In genomic region chr3:64220161-64220560, GRCh38 we compare ENCODE assay signal across 9 cellular contexts. TPM values are rescaled to one million over a fixed set of nuclear protein-coding genes. Genes with fewer than 3 reads are reported as not detected.
DNase-seq lines count a peak whose midpoint lies in the region; ATAC-seq and TF ChIP-seq lines count a peak whose summit lies in the region.
"Had no signal": no experiment of that assay in that cellular context is flagged by ENCODE, and none has a peak within 500 bp of the region (broad histone marks: within the 10 kb centered on the region; RNA-seq: fewer than 3 reads in every experiment).

No MANE protein-coding gene starts in this region.

- no peaks in the 10 kb centered on the region for H3K9me3 ChIP-seq in thoracic aorta

- no peaks in the 10 kb centered on the region for H3K9me3 Mint-ChIP-seq in chondrocyte (ENCODE audit: low read depth)
- H3K9me3 Mint-ChIP-seq: activated naive CD8-positive, alpha-beta T cell treated with anti-CD3 and anti-CD28 coated beads, Interleukin-2, amount 10 ng/mL, durations not matched to agents 7 days and 5 days had no signal

- DNase-seq in LoVo (ENCODE audit: low spot score) (peak; percentile 35), chondrocyte (ENCODE audit: low spot score) (no peak), left kidney (ENCODE audit: low read depth, low spot score) (peak; percentile 16), thoracic aorta (ENCODE audit: low spot score) (no peak), HuH-7 (ENCODE audit: low spot score) (no peak), pons (ENCODE audit: low spot score) (no peak), SHP77 (lab: John Stamatoyannopoulos, UW) (no peak)
- DNase-seq: activated naive CD8-positive, alpha-beta T cell treated with anti-CD3 and anti-CD28 coated beads, Interleukin-2, amount 10 ng/mL, durations not matched to agents 7 days and 5 days had no signal

- peaks cover 92% of the 10 kb centered on the region for H3K4me1 Mint-ChIP-seq in chondrocyte (ENCODE audit: low read depth)
- H3K4me1 Mint-ChIP-seq: activated naive CD8-positive, alpha-beta T cell treated with anti-CD3 and anti-CD28 coated beads, Interleukin-2, amount 10 ng/mL, durations not matched to agents 7 days and 5 days had no signal

- H3K4me1 ChIP-seq in thoracic aorta (ENCODE audit: control insufficient read depth in 1 of 2, low read depth in 2 of 2) = peaks cover 35 to 87% of the 10 kb centered on the region in 2 donors

- peak; percentile 4 for ATAC-seq in thoracic aorta (ENCODE audit: insufficient number of reproducible peaks, low FRiP score, low read depth)
- ATAC-seq in HG03378 (IDR thresholded peaks at IDR 0.05; ENCODE audit: unreplicated experiment) = no peak

- peak overlapping the region; percentile 21 for H3K4me3 ChIP-seq in thoracic aorta

- peak overlapping the region; percentile 23 for H3K4me3 Mint-ChIP-seq in chondrocyte (ENCODE audit: unreplicated experiment)
- H3K4me3 Mint-ChIP-seq: activated naive CD8-positive, alpha-beta T cell treated with anti-CD3 and anti-CD28 coated beads, Interleukin-2, amount 10 ng/mL, durations not matched to agents 7 days and 5 days had no signal

- H3K27me3 ChIP-seq in thoracic aorta (replicated peaks; ENCODE audit: insufficient read depth) = no peaks in the 10 kb centered on the region

- H3K36me3 ChIP-seq in thoracic aorta = no peaks in the 10 kb centered on the region

- no peaks in the 10 kb centered on the region for H3K36me3 Mint-ChIP-seq in chondrocyte (ENCODE audit: low read depth)
- H3K36me3 Mint-ChIP-seq: activated naive CD8-positive, alpha-beta T cell treated with anti-CD3 and anti-CD28 coated beads, Interleukin-2, amount 10 ng/mL, durations not matched to agents 7 days and 5 days had no signal

- peak overlapping the region; percentile 66 to 73 for H3K27ac ChIP-seq in thoracic aorta

- H3K27ac Mint-ChIP-seq in chondrocyte (ENCODE audit: unreplicated experiment) = peak overlapping the region; percentile 89
- H3K27ac Mint-ChIP-seq: activated naive CD8-positive, alpha-beta T cell treated with anti-CD3 and anti-CD28 coated beads, Interleukin-2, amount 10 ng/mL, durations not matched to agents 7 days and 5 days had no signal

- TF ChIP-seq CTCF in chondrocyte (IDR thresholded peaks at IDR 0.05) = no peak
- no peak for TF ChIP-seq CTCF in thoracic aorta (IDR thresholded peaks at IDR 0.05)

- no peaks in the 10 kb centered on the region for H3K27me3 Mint-ChIP-seq in chondrocyte (ENCODE audit: low read depth)
- H3K27me3 Mint-ChIP-seq: activated naive CD8-positive, alpha-beta T cell treated with anti-CD3 and anti-CD28 coated beads, Interleukin-2, amount 10 ng/mL, durations not matched to agents 7 days and 5 days had no signal

RNA-seq across cellular contexts. Expression of gene PRICKLE2, which starts 5.1 kb away (rescaled TPM):
- total RNA-seq in chondrocyte = 48.2 to 103 TPM (median 60.5 TPM) in 3 replicates
- total RNA-seq in thoracic aorta = 10 to 100 TPM; 27.9 to 42.3 TPM
- total RNA-seq: activated naive CD8-positive, alpha-beta T cell treated with anti-CD3 and anti-CD28 coated beads, Interleukin-2, amount 10 ng/mL, durations not matched to agents 7 days and 5 days had no signal

Comparison
In these comparisons a context has a peak if more than half of its experiments do, and no peak if none do; other contexts are left out.
1. DNase-seq: peak in LoVo (single experiment) and left kidney (single experiment); none in chondrocyte (single experiment), thoracic aorta (single experiment), HuH-7 (single experiment), pons (single experiment) and SHP77 (0 of 2).